In genomic region chr2:3038636-3039035, GRCh38 we compare ENCODE assay signal across 26 cellular contexts.
"Had no signal": no experiment of that assay in that cellular context is flagged by ENCODE, and none has a peak within 500 bp of the region (broad histone marks: within the 10 kb centered on the region; RNA-seq: fewer than 3 reads in every experiment).

No MANE protein-coding gene starts in this region.

- H3K4me1 Mint-ChIP-seq: endodermal cell; stimulated activated effector memory CD8-positive, alpha-beta T cell treated with anti-CD3 and anti-CD28 coated beads, Interleukin-12 subunit alpha, Interleukin-12 subunit beta, amount 100 ng/mL, for 72 hours had no signal

- H3K36me3 ChIP-seq: gastroesophageal sphincter, heart left ventricle, left lung, neural progenitor cell, prostate gland, right atrium auricular region, stomach, thyroid gland had no signal

- H3K4me1 ChIP-seq: foreskin keratinocyte, gastroesophageal sphincter, left lung, neural progenitor cell, prostate gland, thyroid gland had no signal

- H3K27me3 ChIP-seq: foreskin keratinocyte, hepatocyte, neural progenitor cell, right atrium auricular region, thyroid gland had no signal

- H3K36me3 Mint-ChIP-seq: naive B cell; natural killer cell treated with Interleukin-12 subunit alpha and Interleukin-12 subunit beta and Interleukin-15 and Interleukin-18, amount 100 ng/mL, for 72 hours; stimulated activated effector memory CD8-positive, alpha-beta T cell treated with anti-CD3 and anti-CD28 coated beads, Interleukin-12 subunit alpha, Interleukin-12 subunit beta, amount 100 ng/mL, for 72 hours had no signal

- H3K9me3 ChIP-seq: gastroesophageal sphincter, heart left ventricle, left lung, prostate gland, right atrium auricular region, stomach, thyroid gland had no signal

- H3K27ac Mint-ChIP-seq: endodermal cell; naive B cell; natural killer cell treated with Interleukin-12 subunit alpha and Interleukin-12 subunit beta and Interleukin-15 and Interleukin-18, amount 100 ng/mL, for 72 hours; neural progenitor cell; stimulated activated effector memory CD8-positive, alpha-beta T cell treated with anti-CD3 and anti-CD28 coated beads, Interleukin-12 subunit alpha, Interleukin-12 subunit beta, amount 100 ng/mL, for 72 hours had no signal

- H3K27ac ChIP-seq: epithelial cell of prostate, foreskin keratinocyte, gastroesophageal sphincter, heart left ventricle, hepatocyte, left lung, neural progenitor cell, prostate gland, right atrium auricular region, stomach, thyroid gland had no signal

- H3K4me3 Mint-ChIP-seq: endodermal cell; natural killer cell treated with Interleukin-12 subunit alpha and Interleukin-12 subunit beta and Interleukin-15 and Interleukin-18, amount 100 ng/mL, for 72 hours; neural progenitor cell; stimulated activated effector memory CD8-positive, alpha-beta T cell treated with anti-CD3 and anti-CD28 coated beads, Interleukin-12 subunit alpha, Interleukin-12 subunit beta, amount 100 ng/mL, for 72 hours had no signal

- ATAC-seq: esophagus mucosa; foreskin keratinocyte; gastroesophageal sphincter; heart left ventricle; left lung; natural killer cell treated with Interleukin-12 subunit alpha and Interleukin-12 subunit beta and Interleukin-15 and Interleukin-18, amount 100 ng/mL, for 72 hours; sciatic nerve; stimulated activated effector memory CD8-positive, alpha-beta T cell treated with anti-CD3 and anti-CD28 coated beads, Interleukin-12 subunit alpha, Interleukin-12 subunit beta, amount 100 ng/mL, for 72 hours had no signal

- H3K9me3 Mint-ChIP-seq: endodermal cell; natural killer cell treated with Interleukin-12 subunit alpha and Interleukin-12 subunit beta and Interleukin-15 and Interleukin-18, amount 100 ng/mL, for 72 hours; stimulated activated effector memory CD8-positive, alpha-beta T cell treated with anti-CD3 and anti-CD28 coated beads, Interleukin-12 subunit alpha, Interleukin-12 subunit beta, amount 100 ng/mL, for 72 hours had no signal

- H3K27me3 Mint-ChIP-seq: natural killer cell treated with Interleukin-12 subunit alpha and Interleukin-12 subunit beta and Interleukin-15 and Interleukin-18, amount 100 ng/mL, for 72 hours had no signal

- H3K4me3 ChIP-seq: gastroesophageal sphincter, heart left ventricle, hepatocyte, left lung, neural progenitor cell, prostate gland, right atrium auricular region, smooth muscle cell, stomach, thyroid gland had no signal

- DNase-seq: cortex of kidney; effector CD8-positive, alpha-beta T cell; endodermal cell; foreskin keratinocyte; heart left ventricle; kidney; left lung; naive B cell; stimulated activated CD4-positive, alpha-beta T cell treated with anti-CD3 and anti-CD28 coated beads, Interleukin-12 subunit alpha, Interleukin-12 subunit beta, amount 100 ng/mL, for 4 hours; stimulated activated CD4-positive, alpha-beta T cell treated with anti-CD3 and anti-CD28 coated beads, Interleukin-1b, Interleukin-23, amount 100 ng/mL, for 48 hours; stimulated activated CD4-positive, alpha-beta T cell treated with anti-CD3 and anti-CD28 coated beads, Interleukin-4, amount 100 ng/mL, for 24 hours; stimulated activated naive CD4-positive, alpha-beta T cell treated with Interleukin-2 at 50 U/mL for 16 hours; stomach; thyroid gland; trophoblast cell had no signal
